ENCODE assay signal across 1 cellular context in the genomic region with DNA sequence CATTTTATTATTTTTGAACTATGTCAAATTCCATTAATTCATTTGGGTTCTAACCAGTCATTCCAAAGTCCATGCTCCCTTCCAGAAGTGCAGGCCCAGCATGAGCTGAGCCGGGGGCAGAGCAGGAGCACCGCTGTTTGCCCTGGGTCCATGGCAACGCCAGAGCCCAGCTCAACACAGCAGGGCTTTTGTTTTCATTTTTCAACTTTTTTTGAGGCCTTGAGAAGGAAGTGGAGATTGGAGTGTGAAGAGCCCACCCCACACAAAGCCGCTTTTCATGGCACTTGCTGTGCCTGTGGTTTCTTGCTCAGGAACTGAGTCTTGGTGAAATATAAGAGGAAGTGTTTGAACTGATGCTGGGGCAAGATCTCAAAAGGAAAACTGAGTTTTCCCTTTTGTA.
TF ChIP-seq lines count a peak whose summit lies in the region.

No MANE protein-coding gene starts in this region.

TF ChIP-seq in GM12878, 131 proteins besides CTCF, POLR2A, EP300 and RAD21 (continued from another document):
- TF ChIP-seq NFYA (IDR thresholded peaks at IDR 0.05; ENCODE audit: borderline replicate concordance, low read depth, low read length) (no peak), SIX5 (IDR thresholded peaks at IDR 0.05; ENCODE audit: low read depth, low read length, severe bottlenecking) (no peak), SMAD5 (IDR thresholded peaks at IDR 0.05; ENCODE audit: low read depth) (no peak), ZSCAN29 (IDR thresholded peaks at IDR 0.05) (no peak)
- TF ChIP-seq, protein P1, sequence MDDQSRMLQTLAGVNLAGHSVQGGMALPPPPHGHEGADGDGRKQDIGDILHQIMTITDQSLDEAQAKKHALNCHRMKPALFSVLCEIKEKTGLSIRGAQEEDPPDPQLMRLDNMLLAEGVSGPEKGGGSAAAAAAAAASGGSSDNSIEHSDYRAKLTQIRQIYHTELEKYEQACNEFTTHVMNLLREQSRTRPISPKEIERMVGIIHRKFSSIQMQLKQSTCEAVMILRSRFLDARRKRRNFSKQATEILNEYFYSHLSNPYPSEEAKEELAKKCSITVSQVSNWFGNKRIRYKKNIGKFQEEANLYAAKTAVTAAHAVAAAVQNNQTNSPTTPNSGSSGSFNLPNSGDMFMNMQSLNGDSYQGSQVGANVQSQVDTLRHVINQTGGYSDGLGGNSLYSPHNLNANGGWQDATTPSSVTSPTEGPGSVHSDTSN (IDR thresholded peaks at IDR 0.05; ENCODE audit: insufficient replicate concordance, low read depth, low read length): no peak
